ENCODE assay signal across 6 cellular contexts in genomic region chr10:132491534-132491933, GRCh38. TPM values are rescaled to one million over a fixed set of nuclear protein-coding genes. Genes with fewer than 3 reads are reported as not detected.
DNase-seq lines count a peak whose midpoint lies in the region; ATAC-seq and TF ChIP-seq lines count a peak whose summit lies in the region.
"Not testable (repeated sequence)": the region's sequence is repeated elsewhere in the genome, so short reads cannot be mapped to it uniquely, and the experiment has no call there.

No MANE protein-coding gene starts in this region.

- H3K27ac Mint-ChIP-seq in activated T-cell treated with anti-CD3 and anti-CD28 coated beads, Interleukin-2, amount 50 U/mL, for 24 hours: not testable (repeated sequence)

- TF ChIP-seq CTCF in sigmoid colon (IDR thresholded peaks at IDR 0.05); upper lobe of right lung (IDR thresholded peaks at IDR 0.05): not testable (repeated sequence)

- peak; percentile 7 for DNase-seq in activated T-cell treated with anti-CD3 and anti-CD28 coated beads, Interleukin-2, amount 50 U/mL, for 24 hours
- DNase-seq in caudate nucleus (lab: John Stamatoyannopoulos, UW): not testable (repeated sequence)
- DNase-seq in Right ventricle myocardium superior: peak; percentile 23
- peak; percentile 10 for DNase-seq in islet precursor cell
- peak; percentile 43 for DNase-seq in sigmoid colon
- DNase-seq in upper lobe of right lung: peak; percentile 11

- ATAC-seq in Right ventricle myocardium superior (ENCODE audit: poor library complexity); upper lobe of right lung: not testable (repeated sequence)

- H3K4me3 Mint-ChIP-seq in activated T-cell treated with anti-CD3 and anti-CD28 coated beads, Interleukin-2, amount 50 U/mL, for 24 hours: not testable (repeated sequence)

- H3K36me3 ChIP-seq in sigmoid colon, upper lobe of right lung: not testable (repeated sequence)

- not testable (repeated sequence) for H3K27me3 Mint-ChIP-seq in activated T-cell treated with anti-CD3 and anti-CD28 coated beads, Interleukin-2, amount 50 U/mL, for 24 hours

- H3K4me1 ChIP-seq in sigmoid colon: peaks cover 0 to 26% (median 12%) of the 10 kb centered on the region in 4 donors
- H3K4me1 ChIP-seq in upper lobe of right lung: peaks cover 16% of the 10 kb centered on the region

- not testable (repeated sequence) for H3K27me3 ChIP-seq in sigmoid colon, upper lobe of right lung

- intact Hi-C loops in Right ventricle myocardium superior (cut with DNase I); sigmoid colon (cut with DNase I); upper lobe of right lung (cut with DNase I): not testable (repeated sequence)

- 96 to 97% methylated on average over 8 of the region's 8 CpGs for WGBS in sigmoid colon, 2 donors

- not testable (repeated sequence) for TF ChIP-seq EP300 in sigmoid colon (IDR thresholded peaks at IDR 0.05)

- TF ChIP-seq POLR2A in sigmoid colon (IDR thresholded peaks at IDR 0.05): not testable (repeated sequence)

- not testable (repeated sequence) for H3K9me3 ChIP-seq in sigmoid colon, upper lobe of right lung

- H3K36me3 Mint-ChIP-seq in activated T-cell treated with anti-CD3 and anti-CD28 coated beads, Interleukin-2, amount 50 U/mL, for 24 hours (ENCODE audit: low read depth): not testable (repeated sequence)

- H3K9me3 Mint-ChIP-seq in activated T-cell treated with anti-CD3 and anti-CD28 coated beads, Interleukin-2, amount 50 U/mL, for 24 hours: not testable (repeated sequence)

- H3K4me1 Mint-ChIP-seq in activated T-cell treated with anti-CD3 and anti-CD28 coated beads, Interleukin-2, amount 50 U/mL, for 24 hours (ENCODE audit: low read depth): not testable (repeated sequence)

- peak overlapping the region; percentile 24 for H3K27ac ChIP-seq in caudate nucleus (ENCODE audit: low read depth, low read length)
- H3K27ac ChIP-seq in sigmoid colon, upper lobe of right lung: not testable (repeated sequence)

- H3K4me3 ChIP-seq in sigmoid colon, upper lobe of right lung: not testable (repeated sequence)

RNA-seq across cellular contexts. Expression of gene INPP5A, which starts 46.1 kb away (rescaled TPM):
- 99.1 TPM for total RNA-seq in Right ventricle myocardium superior
- total RNA-seq in sigmoid colon: 100 to 1,000 TPM; 100 to 132 (median 112) TPM
- 10 to 100 TPM; 17.6 to 21.0 (median 20.3) TPM for polyA plus RNA-seq in sigmoid colon
- total RNA-seq in upper lobe of right lung: 38.3 TPM
